In genomic region chr20:21096321-21097043, GRCh38 we compare ENCODE assay signal across 9 cellular contexts. TPM values are rescaled to one million over a fixed set of nuclear protein-coding genes. Genes with fewer than 3 reads are reported as not detected.
A peak's percentile ranks its signal among the peaks of the same experiment; 100 is the strongest.
DNase-seq lines count a peak whose midpoint lies in the region; ATAC-seq and TF ChIP-seq lines count a peak whose summit lies in the region.
"Had no signal": no experiment of that assay in that cellular context is flagged by ENCODE, and none has a peak within 500 bp of the region (broad histone marks: within the 10 kb centered on the region; RNA-seq: fewer than 3 reads in every experiment).

No MANE protein-coding gene starts in this region.

- H3K4me3 Mint-ChIP-seq in T-helper 17 cell = no peak overlapping the region

- ATAC-seq in GM19438 (IDR thresholded peaks at IDR 0.05; ENCODE audit: low read depth, unreplicated experiment) (peak; percentile 41), T-helper 17 cell (peak; percentile 28), mucosa of descending colon (peak; percentile 41), HG03097 (IDR thresholded peaks at IDR 0.05; ENCODE audit: low FRiP score, unreplicated experiment) (no peak)

- H3K27ac ChIP-seq in MM.1S (ENCODE audit: low read length) = no peak overlapping the region
- H3K27ac ChIP-seq: neutrophil had no signal

- H3K4me1 ChIP-seq in MM.1S (ENCODE audit: low read length) (no peaks in the 10 kb centered on the region), mucosa of descending colon (ENCODE audit: low read depth) (peaks cover 15% of the 10 kb centered on the region)

- DNase-seq in MM.1S = no peak
- no peak for DNase-seq in T-helper 17 cell
- no peak for DNase-seq in mucosa of descending colon
- DNase-seq in stimulated activated CD4-positive, alpha-beta T cell treated with anti-CD3 and anti-CD28 coated beads, Interleukin-4, amount 100 ng/mL, for 24 hours = no peak
- DNase-seq in SKM-1 (lab: John Stamatoyannopoulos, UW; ENCODE audit: unreplicated experiment) = no peak
- DNase-seq in UCSD-AML1 (lab: John Stamatoyannopoulos, UW; ENCODE audit: unreplicated experiment) = no peak

- TF ChIP-seq CTCF in MM.1S (IDR thresholded peaks at IDR 0.05; ENCODE audit: low read length) (no peak), mucosa of descending colon (IDR thresholded peaks at IDR 0.05) (no peak)

- no peaks in the 10 kb centered on the region for H3K36me3 Mint-ChIP-seq in T-helper 17 cell (ENCODE audit: low read depth)

- peaks cover 14% of the 10 kb centered on the region for H3K4me1 Mint-ChIP-seq in T-helper 17 cell

- peak overlapping the region; percentile 33; the same call in 1 of the 2 replicates for H3K4me2 ChIP-seq in MM.1S (ENCODE audit: low read depth, low read length)

- H3K4me3 ChIP-seq in MM.1S (ENCODE audit: low read length) = no peak overlapping the region
- no peak overlapping the region for H3K4me3 ChIP-seq in mucosa of descending colon

- no peaks in the 10 kb centered on the region for H4K20me1 ChIP-seq in MM.1S (ENCODE audit: insufficient read depth, low read length)

- no peaks in the 10 kb centered on the region for H3K79me2 ChIP-seq in MM.1S (ENCODE audit: low read length)

- H3K27me3 ChIP-seq in MM.1S (replicated peaks; ENCODE audit: insufficient read depth, low read length) = peaks cover 29% of the 10 kb centered on the region

- no peaks in the 10 kb centered on the region for H3K9me2 ChIP-seq in MM.1S (replicated peaks; ENCODE audit: insufficient read depth, low read length)

- H3K27me3 Mint-ChIP-seq in T-helper 17 cell = peaks cover 79% of the 10 kb centered on the region

- H3K9ac ChIP-seq in MM.1S (ENCODE audit: low read length) = no peak overlapping the region

- intact Hi-C loops in mucosa of descending colon (cut with DNase I, micrococcal nuclease) = no loop called here

- no peak overlapping the region for H3K27ac Mint-ChIP-seq in T-helper 17 cell

- H2AFZ ChIP-seq in MM.1S (ENCODE audit: low read length) = no peak overlapping the region

- H3F3A ChIP-seq in MM.1S (ENCODE audit: insufficient read depth, low read length) = no peaks in the 10 kb centered on the region

- H3K9me3 ChIP-seq in MM.1S (replicated peaks; ENCODE audit: insufficient read depth, low read length) = no peaks in the 10 kb centered on the region
- H3K9me3 ChIP-seq in T-helper 17 cell (ENCODE audit: control insufficient read depth, low read length, poor library complexity, severe bottlenecking) = no peaks in the 10 kb centered on the region
- H3K9me3 ChIP-seq in mucosa of descending colon = no peaks in the 10 kb centered on the region
- H3K9me3 ChIP-seq: neutrophil had no signal

- H3K36me3 ChIP-seq in MM.1S (replicated peaks; ENCODE audit: insufficient read depth, low read length) = no peaks in the 10 kb centered on the region
- no peaks in the 10 kb centered on the region for H3K36me3 ChIP-seq in mucosa of descending colon (ENCODE audit: low read depth)
- H3K36me3 ChIP-seq: neutrophil had no signal

RNA-seq across cellular contexts. Expression of gene LINC00237, which starts 9.7 kb away (rescaled TPM):
- total RNA-seq in T-helper 17 cell = not detected
- not detected for total RNA-seq in mucosa of descending colon

RNA-seq across cellular contexts. Expression of gene KIZ, which starts 29.4 kb away (rescaled TPM):
- total RNA-seq in T-helper 17 cell (10 to 100 TPM; 23.0 to 26.9 TPM), mucosa of descending colon (100 to 1,000 TPM in 1 of 3 donors, 10 to 100 TPM in 1, 1 to 10 TPM in 1; 9.4 to 114 (median 14.2) TPM)
